30 cellular contexts compared by ENCODE assay signal in genomic region chr6:156902782-156903181, GRCh38.
"Had no signal": no experiment of that assay in that cellular context is flagged by ENCODE, and none has a peak within 500 bp of the region (broad histone marks: within the 10 kb centered on the region; RNA-seq: fewer than 3 reads in every experiment).

No MANE protein-coding gene starts in this region.

- H3K27ac ChIP-seq: left lung, lower lobe of right lung, pancreas, prostate gland, sigmoid colon, spleen, tibial nerve, uterus had no signal

- H3K27me3 Mint-ChIP-seq: naive B cell; natural killer cell treated with Interleukin-12 subunit alpha and Interleukin-12 subunit beta and Interleukin-15 and Interleukin-18, amount 100 ng/mL, for 72 hours; stimulated activated memory B cell treated with anti-CD40 and anti-IgM and Interleukin-4, amounts not matched to agents 10 μg/mL and 1 μg/mL and 100 μg/mL, for 72 hours; stimulated activated naive CD8-positive, alpha-beta T cell treated with anti-CD3 and anti-CD28 coated beads, Interleukin-15, amount 100 ng/mL, for 72 hours; type B pancreatic cell had no signal

- H3K36me3 ChIP-seq: pancreas, prostate gland, sigmoid colon, uterus had no signal

- H3K4me3 Mint-ChIP-seq: immature natural killer cell; naive B cell; natural killer cell treated with Interleukin-12 subunit alpha and Interleukin-12 subunit beta and Interleukin-15 and Interleukin-18, amount 100 ng/mL, for 72 hours; neural crest cell; stimulated activated memory B cell treated with anti-CD40 and anti-IgM and Interleukin-4, amounts not matched to agents 10 μg/mL and 1 μg/mL and 100 μg/mL, for 72 hours; stimulated activated naive CD8-positive, alpha-beta T cell treated with anti-CD3 and anti-CD28 coated beads, Interleukin-15, amount 100 ng/mL, for 72 hours; type B pancreatic cell had no signal

- H3K4me1 ChIP-seq: prostate gland, uterus had no signal

- H3K9me3 Mint-ChIP-seq: immature natural killer cell; naive B cell; natural killer cell treated with Interleukin-12 subunit alpha and Interleukin-12 subunit beta and Interleukin-15 and Interleukin-18, amount 100 ng/mL, for 72 hours; neural crest cell; stimulated activated memory B cell treated with anti-CD40 and anti-IgM and Interleukin-4, amounts not matched to agents 10 μg/mL and 1 μg/mL and 100 μg/mL, for 72 hours; stimulated activated naive CD8-positive, alpha-beta T cell treated with anti-CD3 and anti-CD28 coated beads, Interleukin-15, amount 100 ng/mL, for 72 hours had no signal

- H3K9me3 ChIP-seq: left lung, lower lobe of right lung, pancreas, prostate gland, sigmoid colon, spleen, tibial nerve, uterus had no signal

- H3K27ac Mint-ChIP-seq: natural killer cell treated with Interleukin-12 subunit alpha and Interleukin-12 subunit beta and Interleukin-15 and Interleukin-18, amount 100 ng/mL, for 72 hours; stimulated activated memory B cell treated with anti-CD40 and anti-IgM and Interleukin-4, amounts not matched to agents 10 μg/mL and 1 μg/mL and 100 μg/mL, for 72 hours; type B pancreatic cell had no signal

- H3K27me3 ChIP-seq: left lung, pancreas, sigmoid colon, spleen, tibial nerve, uterus had no signal

- H3K4me3 ChIP-seq: left lung, lower lobe of right lung, pancreas, prostate gland, sigmoid colon, spleen, tibial nerve, uterus had no signal

- ATAC-seq: left colon; left lung; lower lobe of right lung; natural killer cell treated with Interleukin-12 subunit alpha and Interleukin-12 subunit beta and Interleukin-15 and Interleukin-18, amount 100 ng/mL, for 72 hours; pancreas; right cardiac atrium; stimulated activated memory B cell treated with anti-CD40 and anti-IgM and Interleukin-4, amounts not matched to agents 10 μg/mL and 1 μg/mL and 100 μg/mL, for 72 hours; stimulated activated naive CD8-positive, alpha-beta T cell treated with anti-CD3 and anti-CD28 coated beads, Interleukin-15, amount 100 ng/mL, for 72 hours had no signal

- H3K36me3 Mint-ChIP-seq: natural killer cell treated with Interleukin-12 subunit alpha and Interleukin-12 subunit beta and Interleukin-15 and Interleukin-18, amount 100 ng/mL, for 72 hours had no signal

- DNase-seq: hypothalamus; immature natural killer cell; kidney; left colon; left lung; lower lobe of right lung; mammary epithelial cell; mesenchymal stem cell; naive B cell; nucleus accumbens; pancreas; posterior cingulate gyrus; retina; right cardiac atrium; sigmoid colon; small intestine; spleen; stimulated activated CD4-positive, alpha-beta T cell treated with anti-CD3 and anti-CD28 coated beads, Interleukin-2, amount 100 ng/mL, for 48 hours; stimulated activated CD4-positive, alpha-beta T cell treated with anti-CD3 and anti-CD28 coated beads, Interleukin-4, amount 100 ng/mL, for 4 hours; stimulated activated CD8-positive, alpha-beta memory T cell treated with anti-CD3 and anti-CD28 coated beads, Interleukin-4, amount 100 ng/mL, for 48 hours; stimulated activated naive CD4-positive, alpha-beta T cell treated with Interleukin-2 at 50 U/mL for 16 hours; stimulated activated naive CD8-positive, alpha-beta T cell treated with anti-CD3 and anti-CD28 coated beads, Interleukin-15, amount 100 ng/mL, for 72 hours; substantia nigra; uterus had no signal
